In the genomic region with DNA sequence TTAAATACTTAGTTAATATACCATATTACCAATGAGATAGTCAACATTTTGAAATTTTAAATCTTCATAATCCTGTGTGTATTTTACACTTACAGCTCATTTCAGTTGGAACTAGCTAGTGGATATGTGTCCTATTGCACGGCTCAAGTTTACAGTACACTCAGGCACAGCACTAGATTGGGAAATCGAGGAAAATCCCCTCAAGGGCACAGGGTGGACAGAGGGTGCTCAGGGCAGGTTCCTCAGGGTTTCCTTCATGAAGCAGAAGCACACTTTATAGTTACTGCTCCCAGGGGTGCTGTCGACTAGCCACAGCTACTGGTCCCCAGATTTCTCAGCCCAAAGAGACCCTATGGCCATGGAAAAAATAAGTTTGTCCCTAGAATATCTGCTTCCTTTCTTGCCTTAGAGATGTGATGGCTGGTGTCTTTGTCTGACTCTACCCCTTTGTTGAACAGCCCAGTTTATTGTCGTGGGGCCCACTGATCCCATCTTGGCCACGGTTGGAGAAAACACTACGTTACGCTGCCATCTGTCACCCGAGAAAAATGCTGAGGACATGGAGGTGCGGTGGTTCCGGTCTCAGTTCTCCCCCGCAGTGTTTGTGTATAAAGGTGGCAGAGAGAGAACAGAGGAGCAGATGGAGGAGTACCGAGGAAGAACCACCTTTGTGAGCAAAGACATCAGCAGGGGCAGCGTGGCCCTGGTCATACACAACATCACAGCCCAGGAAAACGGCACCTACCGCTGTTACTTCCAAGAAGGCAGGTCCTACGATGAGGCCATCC, we compare ENCODE assay signal across 1 cellular context.
A peak's percentile ranks its signal among the peaks of the same experiment; 100 is the strongest.
TF ChIP-seq lines count a peak whose summit lies in the region.

No MANE protein-coding gene starts in this region.

TF ChIP-seq in IMR-90, 13 proteins besides CTCF, POLR2A, EP300 and RAD21:
- TF ChIP-seq SMC3 (IDR thresholded peaks at IDR 0.05; ENCODE audit: low read depth, low read length) (no peak), CEBPB (IDR thresholded peaks at IDR 0.05; ENCODE audit: low read depth, low read length) (peak; percentile 66), RFX5 (IDR thresholded peaks at IDR 0.05; ENCODE audit: low read depth, low read length) (no peak)
